Comparison of ENCODE assay signal across 8 cellular contexts in the genomic region with DNA sequence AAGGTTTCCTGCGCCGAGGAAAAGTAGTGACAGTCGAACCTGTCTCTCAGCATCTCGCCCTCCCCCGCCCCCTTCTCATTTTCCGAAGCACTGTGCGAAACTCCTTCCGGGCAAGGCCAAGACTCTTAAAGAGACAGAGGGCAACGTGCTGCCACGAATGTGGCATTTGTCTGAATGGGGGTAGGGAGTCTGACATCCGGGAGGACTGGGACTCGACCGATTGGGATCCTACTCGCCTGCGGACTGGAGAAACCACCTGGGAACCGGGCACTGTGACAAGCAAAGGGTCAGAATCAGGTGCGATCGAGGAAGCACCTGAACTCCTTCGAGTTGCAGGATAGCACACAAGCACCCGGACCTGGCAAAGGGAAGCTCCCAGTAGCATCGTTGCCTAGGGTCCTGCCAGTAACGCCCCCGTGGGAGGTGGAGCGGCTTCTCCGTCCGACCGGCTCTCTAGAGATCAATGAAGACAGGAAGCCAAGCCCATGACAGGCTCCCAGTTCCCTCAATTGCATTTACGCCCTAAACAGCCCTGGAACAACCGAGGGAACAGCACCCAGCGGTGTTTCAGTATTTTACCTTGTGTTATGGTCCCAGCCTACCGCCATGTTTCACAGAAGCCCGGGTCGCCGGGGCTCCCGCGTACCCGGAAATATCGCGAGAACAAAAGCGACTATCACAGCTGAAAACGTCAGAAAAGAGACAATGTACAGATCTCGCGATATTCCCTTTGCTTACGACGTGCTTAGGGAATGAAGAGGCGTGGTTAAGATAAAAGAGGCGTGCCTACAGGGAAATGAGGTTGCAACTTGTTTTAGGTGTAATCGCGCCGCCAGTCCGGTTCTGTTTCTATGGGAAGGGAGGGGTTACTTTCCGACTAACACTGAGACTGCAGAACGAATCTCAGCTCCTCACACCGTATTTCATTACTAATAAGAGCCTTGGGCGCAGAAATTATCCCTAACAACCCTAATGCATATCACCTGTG. TPM values are rescaled to one million over a fixed set of nuclear protein-coding genes. Genes with fewer than 3 reads are reported as not detected.
DNase-seq lines count a peak whose midpoint lies in the region; ATAC-seq and TF ChIP-seq lines count a peak whose summit lies in the region.

A gene with protein sequence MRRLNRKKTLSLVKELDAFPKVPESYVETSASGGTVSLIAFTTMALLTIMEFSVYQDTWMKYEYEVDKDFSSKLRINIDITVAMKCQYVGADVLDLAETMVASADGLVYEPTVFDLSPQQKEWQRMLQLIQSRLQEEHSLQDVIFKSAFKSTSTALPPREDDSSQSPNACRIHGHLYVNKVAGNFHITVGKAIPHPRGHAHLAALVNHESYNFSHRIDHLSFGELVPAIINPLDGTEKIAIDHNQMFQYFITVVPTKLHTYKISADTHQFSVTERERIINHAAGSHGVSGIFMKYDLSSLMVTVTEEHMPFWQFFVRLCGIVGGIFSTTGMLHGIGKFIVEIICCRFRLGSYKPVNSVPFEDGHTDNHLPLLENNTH (minus strand): TSS at position 637 of the 988 bp plus-strand sequence. CDS start 9,539 bp downstream, outside the sequence.

- H3K9me3 ChIP-seq in ascending aorta: no peaks in the 10 kb centered on the region
- H3K9me3 ChIP-seq in right cardiac atrium (ENCODE audit: control insufficient read depth, low read length): no peaks in the 10 kb centered on the region
- no peaks in the 10 kb centered on the region for H3K9me3 ChIP-seq in uterus

- H3K4me1 ChIP-seq in ascending aorta (peaks cover 0 to 9% of the 10 kb centered on the region in 2 donors), right cardiac atrium (ENCODE audit: control insufficient read depth, insufficient read depth, low read length) (no peaks in the 10 kb centered on the region), uterus (no peaks in the 10 kb centered on the region)

- H3K27me3 ChIP-seq in ascending aorta (no peaks in the 10 kb centered on the region), right cardiac atrium (ENCODE audit: control insufficient read depth, insufficient read depth) (no peaks in the 10 kb centered on the region), uterus (no peaks in the 10 kb centered on the region)

- H3K4me3 ChIP-seq in ascending aorta (peak within 1 kb of the TSS; percentile 76 to 88), right cardiac atrium (ENCODE audit: low read length) (peak within 1 kb of the TSS; percentile 85), uterus (peak within 1 kb of the TSS; percentile 72 to 93)

- H3K36me3 ChIP-seq in ascending aorta: no peaks in the 10 kb centered on the region
- no peaks in the 10 kb centered on the region for H3K36me3 ChIP-seq in uterus

- peak; percentile 65 to 84 for TF ChIP-seq POLR2A in uterus (IDR thresholded peaks at IDR 0.05)

- ATAC-seq in GM18502 (IDR thresholded peaks at IDR 0.05; ENCODE audit: poor library complexity, unreplicated experiment): peak; percentile 98
- peak; percentile 98 for ATAC-seq in HG02970 (IDR thresholded peaks at IDR 0.05; ENCODE audit: low FRiP score, unreplicated experiment)
- ATAC-seq in right cardiac atrium: peak; percentile 98 to 99

- no peaks in the 10 kb centered on the region for H3K9me3 Mint-ChIP-seq in T-helper 2 cell treated with Interferon-gamma antibody and Interleukin-4, amounts not matched to agents 5 μg/mL and 100 μg/mL, for 36 hours

- H3K27ac ChIP-seq in ascending aorta (peak within 1 kb of the TSS; percentile 75 to 86), right cardiac atrium (ENCODE audit: low read length) (peak within 1 kb of the TSS; percentile 65), uterus (peak within 1 kb of the TSS; percentile 91 to 92)

- WGBS in right cardiac atrium: under 1% methylated on average over 55 of the region's 55 CpGs

- no peak for TF ChIP-seq CTCF in ascending aorta (IDR thresholded peaks at IDR 0.05)
- peak in 2 of 4 experiments; percentile 7 to 19 for TF ChIP-seq CTCF in uterus (IDR thresholded peaks at IDR 0.05)

- H3K4me1 Mint-ChIP-seq in T-helper 2 cell treated with Interferon-gamma antibody and Interleukin-4, amounts not matched to agents 5 μg/mL and 100 μg/mL, for 36 hours (ENCODE audit: low read depth): peaks cover 35% of the 10 kb centered on the region

- peaks cover 8% of the 10 kb centered on the region for H3K36me3 Mint-ChIP-seq in T-helper 2 cell treated with Interferon-gamma antibody and Interleukin-4, amounts not matched to agents 5 μg/mL and 100 μg/mL, for 36 hours (ENCODE audit: low read depth)

- intact Hi-C loops in ascending aorta (cut with DNase I): loop anchor here (1.0 to 10.0 kb wide), 6 partner anchors 324 to 1946 kb away; a partner anchor contains a TSS
- intact Hi-C loops in right cardiac atrium (cut with DNase I): no loop called here
- intact Hi-C loops in uterus (cut with DNase I; ENCODE audit: low total_unique reads): no loop called here

- DNase-seq in NCI-H1930 (lab: John Stamatoyannopoulos, UW): peak; percentile 99 to 100
- DNase-seq in T-helper 2 cell treated with Interferon-gamma antibody and Interleukin-4, amounts not matched to agents 5 μg/mL and 100 μg/mL, for 36 hours (ENCODE audit: low spot score): peak; percentile 87
- DNase-seq in ascending aorta (ENCODE audit: low spot score in 2 of 2): peak; percentile 83 to 97
- DNase-seq in right cardiac atrium: peak; percentile 90 to 96 (median 94)
- peak; percentile 96 for DNase-seq in pulmonary artery endothelial cell (ENCODE audit: low read depth, low spot score)
- DNase-seq in uterus: peak; percentile 90 to 94

- no peaks in the 10 kb centered on the region for H3K27me3 Mint-ChIP-seq in T-helper 2 cell treated with Interferon-gamma antibody and Interleukin-4, amounts not matched to agents 5 μg/mL and 100 μg/mL, for 36 hours (ENCODE audit: low read depth)

- peak within 1 kb of the TSS; percentile 93 for H3K27ac Mint-ChIP-seq in T-helper 2 cell treated with Interferon-gamma antibody and Interleukin-4, amounts not matched to agents 5 μg/mL and 100 μg/mL, for 36 hours

- H3K4me3 Mint-ChIP-seq in T-helper 2 cell treated with Interferon-gamma antibody and Interleukin-4, amounts not matched to agents 5 μg/mL and 100 μg/mL, for 36 hours: peak within 1 kb of the TSS; percentile 91

RNA-seq across cellular contexts. Expression of the gene that starts here (rescaled TPM):
- 12.5 TPM for total RNA-seq in ascending aorta
- total RNA-seq in right cardiac atrium: 100 to 1,000 TPM in 2 of 4 donors, 10 to 100 TPM in 2; 83.1 to 111 (median 102) TPM
- polyA plus RNA-seq in right cardiac atrium: 78.2 TPM
- 37.7 and 62.6 TPM in 2 replicates for total RNA-seq in pulmonary artery endothelial cell
- 10 to 100 TPM; 16.4 to 91.3 (median 48.7) TPM for total RNA-seq in uterus

Comparison
In these comparisons a context has a peak if more than half of its experiments do, and no peak if none do; other contexts are left out.
1. Peak in every context shown above with its lines: DNase-seq, ATAC-seq, H3K4me3 ChIP-seq and H3K27ac ChIP-seq.